1 cellular context compared by ENCODE assay signal in the genomic region with DNA sequence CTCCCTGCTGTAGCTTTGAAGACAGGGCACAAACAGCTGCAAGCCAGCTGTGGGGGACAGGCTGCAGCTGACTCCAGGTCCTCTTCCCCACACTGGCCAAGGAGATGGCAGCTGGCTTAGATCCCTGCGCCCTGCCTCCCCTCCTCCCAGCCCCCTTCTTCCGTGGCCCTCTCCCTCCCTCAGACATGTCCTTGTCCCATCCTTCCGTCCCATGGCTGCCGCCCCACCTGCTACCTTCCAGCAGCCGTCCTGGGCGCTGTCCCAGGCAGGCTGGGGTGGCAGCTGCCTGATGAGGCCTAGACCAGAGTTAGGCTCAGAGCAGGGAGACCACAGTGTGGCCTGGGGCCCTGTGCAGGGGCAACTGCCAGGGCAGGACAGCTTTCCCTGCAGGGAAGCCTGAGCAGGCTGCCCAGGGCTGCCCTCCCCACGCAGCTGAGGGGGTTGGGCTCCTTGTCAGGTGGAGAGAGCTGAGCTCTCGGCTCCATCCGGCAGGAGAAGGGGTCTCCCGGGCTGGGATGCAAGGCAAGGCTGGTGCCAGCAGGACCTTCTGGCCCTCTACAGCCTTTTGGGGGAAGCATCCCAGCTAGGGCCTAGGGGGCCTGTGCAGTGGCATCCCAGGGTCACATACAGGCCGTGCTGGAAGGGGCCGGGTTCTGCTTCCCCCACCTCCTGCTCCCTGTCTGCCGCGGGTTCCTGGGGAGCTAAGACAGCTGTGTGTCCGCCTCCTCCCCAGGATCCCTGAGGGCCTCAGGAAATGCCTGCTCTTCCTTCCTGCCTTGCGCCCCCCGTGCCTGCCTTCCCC.
TF ChIP-seq lines count a peak whose summit lies in the region.

No MANE protein-coding gene starts in this region.

TF ChIP-seq in HepG2, 621 proteins besides CTCF, POLR2A, EP300 and RAD21 (continued from another document):
- TF ChIP-seq, protein P1, sequence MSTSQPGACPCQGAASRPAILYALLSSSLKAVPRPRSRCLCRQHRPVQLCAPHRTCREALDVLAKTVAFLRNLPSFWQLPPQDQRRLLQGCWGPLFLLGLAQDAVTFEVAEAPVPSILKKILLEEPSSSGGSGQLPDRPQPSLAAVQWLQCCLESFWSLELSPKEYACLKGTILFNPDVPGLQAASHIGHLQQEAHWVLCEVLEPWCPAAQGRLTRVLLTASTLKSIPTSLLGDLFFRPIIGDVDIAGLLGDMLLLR (CRISPR knock-in tag; IDR thresholded peaks at IDR 0.05): no peak
- no peak for TF ChIP-seq ZNF605 (CRISPR knock-in tag; IDR thresholded peaks at IDR 0.05)
